18 cellular contexts compared by ENCODE assay signal in genomic region chr1:204447736-204448135, GRCh38. TPM values are rescaled to one million over a fixed set of nuclear protein-coding genes. Genes with fewer than 3 reads are reported as not detected.
A peak's percentile ranks its signal among the peaks of the same experiment; 100 is the strongest.
DNase-seq lines count a peak whose midpoint lies in the region; ATAC-seq, FAIRE-seq and TF ChIP-seq lines count a peak whose summit lies in the region.
"Had no signal": no experiment of that assay in that cellular context is flagged by ENCODE, and none has a peak within 500 bp of the region (broad histone marks: within the 10 kb centered on the region; RNA-seq: fewer than 3 reads in every experiment).

No MANE protein-coding gene starts in this region.

- CTCF ChIA-PET in Calu3 (lab: Charles Lee) (interaction anchor here (0.7 to 9.2 kb wide), 5 partner anchors 24 to 55 kb away, joined by 3 to 132 read pairs (median 11); partner anchors contain the start of gene PIK3C2B), HepG2 (lab: Yijun Ruan, JAX; ENCODE audit: low intra/inter-chr PET ratio, low total read pairs) (interaction anchor here (3.0 kb wide), 1 partner anchor 54 kb away, joined by 78 read pairs; no protein-coding TSS in a partner anchor)

- POLR2A ChIA-PET in HepG2 (lab: Yijun Ruan, JAX) = interaction anchor here (1.7 kb wide), 1 partner anchor 46 kb away, joined by 7 read pairs; the partner anchor contains the start of gene PIK3C2B

- H3K27ac Mint-ChIP-seq in Calu3 (ENCODE audit: unreplicated experiment) (peak overlapping the region; percentile 23), progenitor cell of endocrine pancreas (peak overlapping the region; percentile 31)
- H3K27ac Mint-ChIP-seq in effector memory CD8-positive, alpha-beta T cell = peak overlapping the region; percentile 70 to 90
- H3K27ac Mint-ChIP-seq: activated naive CD8-positive, alpha-beta T cell treated with anti-CD3 and anti-CD28 coated beads, Interleukin-2, amount 10 ng/mL, durations not matched to agents 7 days and 5 days had no signal

- TF ChIP-seq POLR2A in HepG2 (IDR thresholded peaks at IDR 0.05; ENCODE audit: insufficient read depth in 1 of 2, low read depth in 2 of 2, low read length in 2 of 2) = no peak

- no peak overlapping the region for H3K4me3 Mint-ChIP-seq in Calu3 (ENCODE audit: low read depth, unreplicated experiment)
- H3K4me3 Mint-ChIP-seq in effector memory CD8-positive, alpha-beta T cell = no peak overlapping the region
- no peak overlapping the region for H3K4me3 Mint-ChIP-seq in progenitor cell of endocrine pancreas (ENCODE audit: low read depth)
- H3K4me3 Mint-ChIP-seq: activated naive CD8-positive, alpha-beta T cell treated with anti-CD3 and anti-CD28 coated beads, Interleukin-2, amount 10 ng/mL, durations not matched to agents 7 days and 5 days had no signal

- in situ Hi-C loops in HepG2 (cut with HindIII; ENCODE audit: extremely low pct_ligation_motif_present, low pct_unique_long_range_greater_than_20kb) = loop anchor here (5.0 kb wide), 1 partner anchor 55 kb away; no protein-coding TSS in a partner anchor

- no peaks in the 10 kb centered on the region for H3K27me3 ChIP-seq in BLaER1 treated with 17β-estradiol and CSF1 and Interleukin-3, amounts not matched to agents 10 nM and 100 nM
- no peaks in the 10 kb centered on the region for H3K27me3 ChIP-seq in HepG2 (ENCODE audit: control insufficient read depth in 1 of 2, insufficient read depth in 2 of 2, low read length in 2 of 2)
- H3K27me3 ChIP-seq: right lobe of liver had no signal

- ATAC-seq in effector memory CD8-positive, alpha-beta T cell (replicated peaks) = no peak
- ATAC-seq in HepG2 (no peak), HG03175 (IDR thresholded peaks at IDR 0.05; ENCODE audit: unreplicated experiment) (no peak), HG02938 (IDR thresholded peaks at IDR 0.05; ENCODE audit: unreplicated experiment) (no peak)
- ATAC-seq: right lobe of liver had no signal

- H3K36me3 ChIP-seq in BLaER1 treated with 17β-estradiol and CSF1 and Interleukin-3, amounts not matched to agents 10 nM and 100 nM = peaks cover 48 to 98% (median 87%) of the 10 kb centered on the region in 11 experiments
- H3K36me3 ChIP-seq in HepG2 (replicated peaks in 1 of 2; ENCODE audit: control insufficient read depth in 1 of 2, insufficient read depth in 2 of 2, low read length in 2 of 2) = peaks cover 4 to 5% of the 10 kb centered on the region in 2 experiments; a peak in 4 of 5 replicates

- no peak for TF ChIP-seq EP300 in HepG2 (IDR thresholded peaks at IDR 0.05; ENCODE audit: low read depth in 2 of 2, low read length in 2 of 2)
- TF ChIP-seq EP300 in HepG2 (CRISPR knock-in tag; IDR thresholded peaks at IDR 0.05; ENCODE audit: borderline replicate concordance) = no peak

- DNase-seq in Calu3 = no peak
- no peak for DNase-seq in effector memory CD8-positive, alpha-beta T cell
- no peak for DNase-seq in progenitor cell of endocrine pancreas (ENCODE audit: low spot score, unreplicated experiment)
- no peak for DNase-seq in HepG2 (ENCODE audit: low spot score)
- DNase-seq: activated CD4-positive, CD25-positive, alpha-beta regulatory T cell treated with anti-CD3 and anti-CD28 coated beads, Interleukin-2, amount 50 U/mL, for 72 hours; activated naive CD8-positive, alpha-beta T cell treated with anti-CD3 and anti-CD28 coated beads, Interleukin-2, amount 10 ng/mL, durations not matched to agents 7 days and 5 days; effector memory CD4-positive, alpha-beta T cell; hypothalamus; NCI-H2029; occipital lobe; right lobe of liver; SIG-M5; stimulated activated CD4-positive, alpha-beta T cell treated with anti-CD3 and anti-CD28 coated beads, Interleukin-2, amount 100 ng/mL, for 24 hours; T-helper 2 cell had no signal

- no peak overlapping the region for H2AFZ ChIP-seq in HepG2 (ENCODE audit: low read length)

- H3K36me3 Mint-ChIP-seq in Calu3 (ENCODE audit: insufficient read depth, unreplicated experiment) = peaks cover 39% of the 10 kb centered on the region
- peaks cover 25% of the 10 kb centered on the region for H3K36me3 Mint-ChIP-seq in effector memory CD8-positive, alpha-beta T cell (ENCODE audit: insufficient read depth)
- peaks cover 29% of the 10 kb centered on the region for H3K36me3 Mint-ChIP-seq in progenitor cell of endocrine pancreas (ENCODE audit: insufficient read depth)

- no peak for FAIRE-seq in HepG2 (lab: Jason Lieb, UNC)

- intact Hi-C loops in Calu3 (cut with micrococcal nuclease; ENCODE audit: unreplicated experiment) = no loop called here
- intact Hi-C loops in HepG2 (cut with micrococcal nuclease; ENCODE audit: unreplicated experiment) = loop anchor here (2.0 kb wide), 2 partner anchors 15 to 47 kb away; partner anchors contain the start of gene PIK3C2B

- no peaks in the 10 kb centered on the region for H3K79me2 ChIP-seq in HepG2 (ENCODE audit: insufficient read depth, low read length)

- H3K27me3 Mint-ChIP-seq in Calu3 (ENCODE audit: unreplicated experiment) (no peaks in the 10 kb centered on the region), progenitor cell of endocrine pancreas (no peaks in the 10 kb centered on the region)
- H3K27me3 Mint-ChIP-seq in effector memory CD8-positive, alpha-beta T cell = no peaks in the 10 kb centered on the region
- H3K27me3 Mint-ChIP-seq: activated naive CD8-positive, alpha-beta T cell treated with anti-CD3 and anti-CD28 coated beads, Interleukin-2, amount 10 ng/mL, durations not matched to agents 7 days and 5 days had no signal

- H3K4me1 ChIP-seq in BLaER1 treated with 17β-estradiol and CSF1 and Interleukin-3, amounts not matched to agents 10 nM and 100 nM = peaks cover 63 to 73% (median 70%) of the 10 kb centered on the region in 10 experiments
- peaks cover 12% of the 10 kb centered on the region for H3K4me1 ChIP-seq in HepG2 (ENCODE audit: insufficient read depth, low read length)

- peak overlapping the region in 7 of 11 experiments; percentile 18 to 48 (median 34); a peak in 8 of 22 replicates for H3K9ac ChIP-seq in BLaER1 treated with 17β-estradiol and CSF1 and Interleukin-3, amounts not matched to agents 10 nM and 100 nM
- H3K9ac ChIP-seq in HepG2 (ENCODE audit: insufficient read depth, low read depth, low read length) = no peak overlapping the region

- H3K27ac ChIP-seq in BLaER1 treated with 17β-estradiol and CSF1 and Interleukin-3, amounts not matched to agents 10 nM and 100 nM = peak overlapping the region in 8 of 11 experiments; percentile 25 to 74 (median 54); a peak in 15 of 22 replicates
- H3K27ac ChIP-seq in HepG2 (ENCODE audit: extremely low read length, insufficient read depth, low read length) = no peak overlapping the region
- H3K27ac ChIP-seq: right lobe of liver had no signal

- H3K9me3 Mint-ChIP-seq in Calu3 (ENCODE audit: low read depth, unreplicated experiment) = no peaks in the 10 kb centered on the region
- no peaks in the 10 kb centered on the region for H3K9me3 Mint-ChIP-seq in effector memory CD8-positive, alpha-beta T cell
- no peaks in the 10 kb centered on the region for H3K9me3 Mint-ChIP-seq in progenitor cell of endocrine pancreas (ENCODE audit: low read depth)
- H3K9me3 Mint-ChIP-seq: activated naive CD8-positive, alpha-beta T cell treated with anti-CD3 and anti-CD28 coated beads, Interleukin-2, amount 10 ng/mL, durations not matched to agents 7 days and 5 days had no signal

- no peak for TF ChIP-seq RAD21 in HepG2 (CRISPR knock-in tag; IDR thresholded peaks at IDR 0.05)

- H3K4me2 ChIP-seq in BLaER1 treated with 17β-estradiol and CSF1 and Interleukin-3, amounts not matched to agents 10 nM and 100 nM = peak overlapping the region in 8 of 11 experiments; percentile 4 to 87 (median 74); a peak in 15 of 22 replicates
- H3K4me2 ChIP-seq in HepG2 (ENCODE audit: low read depth, low read length) = no peak overlapping the region

- no peak for TF ChIP-seq CTCF in Calu3 (IDR thresholded peaks at IDR 0.05; ENCODE audit: unreplicated experiment)
- no peak for TF ChIP-seq CTCF in progenitor cell of endocrine pancreas (IDR thresholded peaks at IDR 0.05; ENCODE audit: unreplicated experiment)
- no peak for TF ChIP-seq CTCF in HepG2 (CRISPR knock-in tag; IDR thresholded peaks at IDR 0.05)

- no peaks in the 10 kb centered on the region for H3K9me3 ChIP-seq in BLaER1 treated with 17β-estradiol and CSF1 and Interleukin-3, amounts not matched to agents 10 nM and 100 nM (replicated peaks in 1 of 11)
- H3K9me3 ChIP-seq in HepG2 (ENCODE audit: low read length) = no peaks in the 10 kb centered on the region
- H3K9me3 ChIP-seq: right lobe of liver, thoracic aorta had no signal

- 62% methylated on average over 4 of the region's 4 CpGs for whole genome bisulfite sequencing in HepG2 (ENCODE audit: low lambda C conversion rate)

- H3K4me3 ChIP-seq in BLaER1 treated with 17β-estradiol and CSF1 and Interleukin-3, amounts not matched to agents 10 nM and 100 nM = no peak overlapping the region
- no peak overlapping the region for H3K4me3 ChIP-seq in HepG2 (replicated peaks in 1 of 3; ENCODE audit: insufficient read depth in 1 of 3, low read depth in 2 of 3, low read length in 3 of 3)
- H3K4me3 ChIP-seq: right lobe of liver, thoracic aorta had no signal

- BruUV-seq in Calu3 (replicated peaks; lab: Mats Ljungman, UMichigan) (no TSS peak), HepG2 (replicated peaks; lab: Mats Ljungman, UMichigan) (no TSS peak)

- H3K4me1 Mint-ChIP-seq in Calu3 (ENCODE audit: low read depth, unreplicated experiment) (peaks cover 77% of the 10 kb centered on the region), progenitor cell of endocrine pancreas (ENCODE audit: low read depth) (peaks cover 4% of the 10 kb centered on the region)
- peaks cover 6 to 14% of the 10 kb centered on the region in 2 donors for H3K4me1 Mint-ChIP-seq in effector memory CD8-positive, alpha-beta T cell (ENCODE audit: low read depth in 2 of 2)

- H4K20me1 ChIP-seq in BLaER1 treated with 17β-estradiol and CSF1 and Interleukin-3, amounts not matched to agents 10 nM and 100 nM = peaks cover 0 to 6% (median 0%) of the 10 kb centered on the region in 11 experiments; a peak in 4 of 22 replicates
- no peaks in the 10 kb centered on the region for H4K20me1 ChIP-seq in HepG2 (ENCODE audit: insufficient read depth, low read length)

RNA-seq across cellular contexts. Expression of gene PPP1R15B, which starts 36.1 kb away (rescaled TPM):
- total RNA-seq in Calu3 (2022) = 65.2 and 68.8 TPM in 2 replicates
- 42.6 and 43.3 TPM in 2 replicates for total RNA-seq in progenitor cell of endocrine pancreas
- 20.1 and 23.8 TPM in 2 replicates for total RNA-seq in HepG2 (2016; rRNA removed; fragmentation: Illumina TruSeq; extraction: Trizol)
- total RNA-seq in HepG2 (2016; cell fraction: cytosol; rRNA removed; fragmentation: Illumina TruSeq; extraction: Trizol; ENCODE audit: low read depth) = 2.1 and 2.7 TPM in 2 replicates
- 19.9 and 23.3 TPM in 2 replicates for total RNA-seq in HepG2 (2016; cell fraction: insoluble cytoplasmic fraction; rRNA removed; fragmentation: Illumina TruSeq; extraction: Trizol)
- total RNA-seq in HepG2 (2016; cell fraction: membrane; rRNA removed; fragmentation: Illumina TruSeq; extraction: Trizol) = 9.2 and 10.4 TPM in 2 replicates
- 29.0 and 33.5 TPM in 2 replicates for total RNA-seq in HepG2 (2016; cell fraction: nucleus; rRNA removed; fragmentation: Illumina TruSeq; extraction: Trizol)
- polyA plus RNA-seq in HepG2 (2011; rRNA removed) = 12.7 and 13.4 TPM in 2 replicates
- polyA plus RNA-seq in HepG2 (2011; cell fraction: cytosol; rRNA removed) = 9.5 and 11.8 TPM in 2 replicates
- 12.8 and 14.2 TPM in 2 replicates for polyA plus RNA-seq in HepG2 (2011; cell fraction: nucleus; rRNA removed)
- 13.8 and 16.0 TPM in 2 replicates for polyA plus RNA-seq in HepG2 (2012)
- polyA plus RNA-seq in HepG2 (2016; cell fraction: cytosol; fragmentation: Illumina TruSeq; extraction: Trizol; ENCODE audit: low read depth) = 1.2 and 1.4 TPM in 2 replicates
- polyA plus RNA-seq in HepG2 (2016; cell fraction: insoluble cytoplasmic fraction; fragmentation: Illumina TruSeq; extraction: Trizol; ENCODE audit: low read depth) = 15.8 and 16.0 TPM in 2 replicates
- polyA plus RNA-seq in HepG2 (2016; cell fraction: membrane; fragmentation: Illumina TruSeq; extraction: Trizol; ENCODE audit: low read depth) = 3.3 and 3.6 TPM in 2 replicates
- 30.8 and 34.1 TPM in 2 replicates for polyA plus RNA-seq in HepG2 (2016; cell fraction: nucleus; fragmentation: Illumina TruSeq; extraction: Trizol; ENCODE audit: insufficient read depth, low read depth)
- 29.5 and 115 TPM in 2 replicates for polyA minus RNA-seq in HepG2 (2011; rRNA and poly(A)+ RNA removed; ENCODE audit: low replicate concordance)
- polyA minus RNA-seq in HepG2 (2011; cell fraction: cytosol; rRNA and poly(A)+ RNA removed) = 25.9 and 34.1 TPM in 2 replicates
- polyA minus RNA-seq in HepG2 (2011; cell fraction: nucleus; rRNA and poly(A)+ RNA removed) = 43.4 and 52.2 TPM in 2 replicates

RNA-seq across cellular contexts. Expression of gene PIK3C2B, which starts 46.9 kb away (rescaled TPM):
- total RNA-seq in Calu3 (2022) = 24.4 and 33.9 TPM in 2 replicates
- total RNA-seq in progenitor cell of endocrine pancreas = 62.2 and 62.7 TPM in 2 replicates
- 2.7 and 3.4 TPM in 2 replicates for total RNA-seq in HepG2 (2016; rRNA removed; fragmentation: Illumina TruSeq; extraction: Trizol)
- total RNA-seq in HepG2 (2016; cell fraction: cytosol; rRNA removed; fragmentation: Illumina TruSeq; extraction: Trizol; ENCODE audit: low read depth) = 0.79 and 0.91 TPM in 2 replicates
- 3.2 and 3.6 TPM in 2 replicates for total RNA-seq in HepG2 (2016; cell fraction: insoluble cytoplasmic fraction; rRNA removed; fragmentation: Illumina TruSeq; extraction: Trizol)
- total RNA-seq in HepG2 (2016; cell fraction: membrane; rRNA removed; fragmentation: Illumina TruSeq; extraction: Trizol) = 2.0 TPM in 2 replicates
- total RNA-seq in HepG2 (2016; cell fraction: nucleus; rRNA removed; fragmentation: Illumina TruSeq; extraction: Trizol) = 4.9 and 5.9 TPM in 2 replicates
- 4.2 and 4.5 TPM in 2 replicates for polyA plus RNA-seq in HepG2 (2011; rRNA removed)
- polyA plus RNA-seq in HepG2 (2011; cell fraction: cytosol; rRNA removed) = 1.8 TPM in 2 replicates
- polyA plus RNA-seq in HepG2 (2011; cell fraction: nucleus; rRNA removed) = 4.8 and 8.7 TPM in 2 replicates
- 1.1 and 1.6 TPM in 2 replicates for polyA plus RNA-seq in HepG2 (2012)
- 0.19 and 0.27 TPM in 2 replicates for polyA plus RNA-seq in HepG2 (2016; cell fraction: cytosol; fragmentation: Illumina TruSeq; extraction: Trizol; ENCODE audit: low read depth)
- polyA plus RNA-seq in HepG2 (2016; cell fraction: insoluble cytoplasmic fraction; fragmentation: Illumina TruSeq; extraction: Trizol; ENCODE audit: low read depth) = 1.8 and 2.2 TPM in 2 replicates
- 0.45 and 0.54 TPM in 2 replicates for polyA plus RNA-seq in HepG2 (2016; cell fraction: membrane; fragmentation: Illumina TruSeq; extraction: Trizol; ENCODE audit: low read depth)
- 7.4 and 7.8 TPM in 2 replicates for polyA plus RNA-seq in HepG2 (2016; cell fraction: nucleus; fragmentation: Illumina TruSeq; extraction: Trizol; ENCODE audit: insufficient read depth, low read depth)
- 19.9 and 128 TPM in 2 replicates for polyA minus RNA-seq in HepG2 (2011; rRNA and poly(A)+ RNA removed; ENCODE audit: low replicate concordance)
- 5.5 TPM in 2 replicates for polyA minus RNA-seq in HepG2 (2011; cell fraction: cytosol; rRNA and poly(A)+ RNA removed)
- 6.0 and 9.4 TPM in 2 replicates for polyA minus RNA-seq in HepG2 (2011; cell fraction: nucleus; rRNA and poly(A)+ RNA removed)

Comparison
In these comparisons a context has a peak if more than half of its experiments do, and no peak if none do; other contexts are left out.
1. H3K27ac Mint-ChIP-seq: peak in every context shown above with its lines; median percentile 80 in effector memory CD8-positive, alpha-beta T cell; 31 in progenitor cell of endocrine pancreas; 23 in Calu3.